1 cellular context compared by ENCODE assay signal in the genomic region with DNA sequence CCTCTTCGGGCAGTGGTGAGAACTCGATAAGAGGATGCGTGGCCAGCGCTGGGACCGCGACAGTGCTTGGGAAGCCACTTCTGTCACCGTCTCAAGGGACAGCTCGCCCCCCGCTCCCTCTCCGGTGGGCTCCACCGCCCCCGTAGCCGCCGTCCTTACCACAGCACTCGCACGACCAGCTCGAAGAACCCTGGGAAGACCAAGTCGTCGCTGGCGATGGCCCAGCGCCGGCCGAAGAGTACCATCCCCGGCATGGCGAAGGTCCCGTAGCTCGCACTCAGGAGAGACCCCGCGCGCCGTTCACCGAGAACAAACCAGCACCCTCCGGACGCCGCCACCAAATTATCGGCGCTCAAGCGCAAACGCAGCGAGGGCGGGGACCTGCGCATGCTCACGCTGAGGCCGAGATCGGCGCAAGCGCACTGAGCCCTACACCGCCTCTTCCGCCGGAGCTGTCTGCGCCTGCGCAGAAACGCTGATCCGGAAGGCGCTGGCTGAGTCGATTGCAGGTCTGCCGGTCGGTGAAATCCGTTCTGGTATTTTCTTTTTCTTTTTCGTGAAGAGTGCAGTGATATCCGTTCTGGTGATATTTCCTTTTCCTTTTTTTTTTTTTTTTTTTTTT.
A peak's percentile ranks its signal among the peaks of the same experiment; 100 is the strongest.
TF ChIP-seq lines count a peak whose summit lies in the region.

A gene with protein sequence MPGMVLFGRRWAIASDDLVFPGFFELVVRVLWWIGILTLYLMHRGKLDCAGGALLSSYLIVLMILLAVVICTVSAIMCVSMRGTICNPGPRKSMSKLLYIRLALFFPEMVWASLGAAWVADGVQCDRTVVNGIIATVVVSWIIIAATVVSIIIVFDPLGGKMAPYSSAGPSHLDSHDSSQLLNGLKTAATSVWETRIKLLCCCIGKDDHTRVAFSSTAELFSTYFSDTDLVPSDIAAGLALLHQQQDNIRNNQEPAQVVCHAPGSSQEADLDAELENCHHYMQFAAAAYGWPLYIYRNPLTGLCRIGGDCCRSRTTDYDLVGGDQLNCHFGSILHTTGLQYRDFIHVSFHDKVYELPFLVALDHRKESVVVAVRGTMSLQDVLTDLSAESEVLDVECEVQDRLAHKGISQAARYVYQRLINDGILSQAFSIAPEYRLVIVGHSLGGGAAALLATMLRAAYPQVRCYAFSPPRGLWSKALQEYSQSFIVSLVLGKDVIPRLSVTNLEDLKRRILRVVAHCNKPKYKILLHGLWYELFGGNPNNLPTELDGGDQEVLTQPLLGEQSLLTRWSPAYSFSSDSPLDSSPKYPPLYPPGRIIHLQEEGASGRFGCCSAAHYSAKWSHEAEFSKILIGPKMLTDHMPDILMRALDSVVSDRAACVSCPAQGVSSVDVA (minus strand): TSS at position 366 of the 622 bp plus-strand sequence. CDS start 112 bp downstream, at position 254.

TF ChIP-seq in SK-N-SH, 30 proteins besides CTCF, POLR2A, EP300 and RAD21 (continued from another document):
- TF ChIP-seq, protein P1, sequence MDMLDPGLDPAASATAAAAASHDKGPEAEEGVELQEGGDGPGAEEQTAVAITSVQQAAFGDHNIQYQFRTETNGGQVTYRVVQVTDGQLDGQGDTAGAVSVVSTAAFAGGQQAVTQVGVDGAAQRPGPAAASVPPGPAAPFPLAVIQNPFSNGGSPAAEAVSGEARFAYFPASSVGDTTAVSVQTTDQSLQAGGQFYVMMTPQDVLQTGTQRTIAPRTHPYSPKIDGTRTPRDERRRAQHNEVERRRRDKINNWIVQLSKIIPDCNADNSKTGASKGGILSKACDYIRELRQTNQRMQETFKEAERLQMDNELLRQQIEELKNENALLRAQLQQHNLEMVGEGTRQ (IDR thresholded peaks at IDR 0.05; ENCODE audit: borderline replicate concordance, low read depth, low read length), result no peak
- TF ChIP-seq, protein P2, sequence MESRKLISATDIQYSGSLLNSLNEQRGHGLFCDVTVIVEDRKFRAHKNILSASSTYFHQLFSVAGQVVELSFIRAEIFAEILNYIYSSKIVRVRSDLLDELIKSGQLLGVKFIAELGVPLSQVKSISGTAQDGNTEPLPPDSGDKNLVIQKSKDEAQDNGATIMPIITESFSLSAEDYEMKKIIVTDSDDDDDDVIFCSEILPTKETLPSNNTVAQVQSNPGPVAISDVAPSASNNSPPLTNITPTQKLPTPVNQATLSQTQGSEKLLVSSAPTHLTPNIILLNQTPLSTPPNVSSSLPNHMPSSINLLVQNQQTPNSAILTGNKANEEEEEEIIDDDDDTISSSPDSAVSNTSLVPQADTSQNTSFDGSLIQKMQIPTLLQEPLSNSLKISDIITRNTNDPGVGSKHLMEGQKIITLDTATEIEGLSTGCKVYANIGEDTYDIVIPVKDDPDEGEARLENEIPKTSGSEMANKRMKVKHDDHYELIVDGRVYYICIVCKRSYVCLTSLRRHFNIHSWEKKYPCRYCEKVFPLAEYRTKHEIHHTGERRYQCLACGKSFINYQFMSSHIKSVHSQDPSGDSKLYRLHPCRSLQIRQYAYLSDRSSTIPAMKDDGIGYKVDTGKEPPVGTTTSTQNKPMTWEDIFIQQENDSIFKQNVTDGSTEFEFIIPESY (IDR thresholded peaks at IDR 0.05; ENCODE audit: borderline replicate concordance, low read depth), result no peak
- TF ChIP-seq ELF1 (IDR thresholded peaks at IDR 0.05) (peak; percentile 45; the same call in 1 of the 2 replicates), EZH2phosphoT487 (IDR thresholded peaks at IDR 0.05; ENCODE audit: borderline replicate concordance, low read depth) (no peak), FOXM1 (IDR thresholded peaks at IDR 0.05; ENCODE audit: low read depth) (no peak), MXI1 (IDR thresholded peaks at IDR 0.05; ENCODE audit: low read depth, low read length) (peak; percentile 75), JUND (IDR thresholded peaks at IDR 0.05) (no peak), RXRA (IDR thresholded peaks at IDR 0.05; ENCODE audit: borderline replicate concordance, low read depth) (no peak), RFX5 (IDR thresholded peaks at IDR 0.05; ENCODE audit: low read length) (no peak), TEAD4 (IDR thresholded peaks at IDR 0.05; ENCODE audit: borderline replicate concordance, insufficient read depth) (no peak), NRF1 (IDR thresholded peaks at IDR 0.05; ENCODE audit: low read depth, low read length) (peak; percentile 100), SIN3A (IDR thresholded peaks at IDR 0.05; ENCODE audit: borderline replicate concordance, low read depth, low read length) (peak; percentile 86; the same call in 1 of the 2 replicates)
- TF ChIP-seq, protein P3, sequence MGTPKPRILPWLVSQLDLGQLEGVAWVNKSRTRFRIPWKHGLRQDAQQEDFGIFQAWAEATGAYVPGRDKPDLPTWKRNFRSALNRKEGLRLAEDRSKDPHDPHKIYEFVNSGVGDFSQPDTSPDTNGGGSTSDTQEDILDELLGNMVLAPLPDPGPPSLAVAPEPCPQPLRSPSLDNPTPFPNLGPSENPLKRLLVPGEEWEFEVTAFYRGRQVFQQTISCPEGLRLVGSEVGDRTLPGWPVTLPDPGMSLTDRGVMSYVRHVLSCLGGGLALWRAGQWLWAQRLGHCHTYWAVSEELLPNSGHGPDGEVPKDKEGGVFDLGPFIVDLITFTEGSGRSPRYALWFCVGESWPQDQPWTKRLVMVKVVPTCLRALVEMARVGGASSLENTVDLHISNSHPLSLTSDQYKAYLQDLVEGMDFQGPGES (IDR thresholded peaks at IDR 0.05; ENCODE audit: low read depth, low read length), result no peak
- TF ChIP-seq, protein P4, sequence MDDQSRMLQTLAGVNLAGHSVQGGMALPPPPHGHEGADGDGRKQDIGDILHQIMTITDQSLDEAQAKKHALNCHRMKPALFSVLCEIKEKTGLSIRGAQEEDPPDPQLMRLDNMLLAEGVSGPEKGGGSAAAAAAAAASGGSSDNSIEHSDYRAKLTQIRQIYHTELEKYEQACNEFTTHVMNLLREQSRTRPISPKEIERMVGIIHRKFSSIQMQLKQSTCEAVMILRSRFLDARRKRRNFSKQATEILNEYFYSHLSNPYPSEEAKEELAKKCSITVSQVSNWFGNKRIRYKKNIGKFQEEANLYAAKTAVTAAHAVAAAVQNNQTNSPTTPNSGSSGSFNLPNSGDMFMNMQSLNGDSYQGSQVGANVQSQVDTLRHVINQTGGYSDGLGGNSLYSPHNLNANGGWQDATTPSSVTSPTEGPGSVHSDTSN (IDR thresholded peaks at IDR 0.05), result no peak
